ENCODE assay signal across 18 cellular contexts in genomic region chr16:74455213-74455612, GRCh38. TPM values are rescaled to one million over a fixed set of nuclear protein-coding genes. Genes with fewer than 3 reads are reported as not detected.
A peak's percentile ranks its signal among the peaks of the same experiment; 100 is the strongest.
DNase-seq lines count a peak whose midpoint lies in the region; FAIRE-seq and TF ChIP-seq lines count a peak whose summit lies in the region.
"Had no signal": no experiment of that assay in that cellular context is flagged by ENCODE, and none has a peak within 500 bp of the region (broad histone marks: within the 10 kb centered on the region; RNA-seq: fewer than 3 reads in every experiment).

No MANE protein-coding gene starts in this region.

- TF ChIP-seq CTCF in AG10803 (conservative IDR thresholded peaks at IDR 0.05; ENCODE audit: low read length): no peak
- no peak for TF ChIP-seq CTCF in endothelial cell (IDR thresholded peaks at IDR 0.05; ENCODE audit: unreplicated experiment)
- no peak for TF ChIP-seq CTCF in kidney (IDR thresholded peaks at IDR 0.05; ENCODE audit: borderline replicate concordance, extremely low read depth, insufficient read depth)

- H3K36me3 Mint-ChIP-seq in endothelial cell (ENCODE audit: low read depth, unreplicated experiment): peaks cover 44% of the 10 kb centered on the region

- no peak overlapping the region for H3K4me3 ChIP-seq in AG10803 (ENCODE audit: low read length)
- H3K4me3 ChIP-seq in kidney (ENCODE audit: low read length in 2 of 2): no peak overlapping the region
- H3K4me3 ChIP-seq: BLaER1 treated with 17β-estradiol and CSF1 and Interleukin-3, amounts not matched to agents 10 nM and 100 nM; colonic mucosa had no signal

- no peak overlapping the region for H3K27ac ChIP-seq in kidney (ENCODE audit: low read depth in 2 of 2, low read length in 2 of 2)
- H3K27ac ChIP-seq: BLaER1 treated with 17β-estradiol and CSF1 and Interleukin-3, amounts not matched to agents 10 nM and 100 nM; colonic mucosa; VCaP had no signal

- H3K9me3 ChIP-seq in kidney (ENCODE audit: control insufficient read depth in 1 of 2, low read length in 2 of 2): no peaks in the 10 kb centered on the region
- H3K9me3 ChIP-seq: BLaER1 treated with 17β-estradiol and CSF1 and Interleukin-3, amounts not matched to agents 10 nM and 100 nM; colonic mucosa had no signal

- peak; percentile 28 for DNase-seq in AG10803 (ENCODE audit: low read depth)
- DNase-seq in M059J (ENCODE audit: low read depth): peak; percentile 75
- DNase-seq in endothelial cell (ENCODE audit: low spot score): no peak
- DNase-seq in myocyte (ENCODE audit: low read depth): peak; percentile 6
- no peak for DNase-seq in cerebellar nuclear complex (lab: John Stamatoyannopoulos, UW)
- no peak for DNase-seq in kidney
- no peak for DNase-seq in NCI-H2196 (lab: John Stamatoyannopoulos, UW; ENCODE audit: unreplicated experiment)
- DNase-seq in cortex of kidney (lab: John Stamatoyannopoulos, UW): no peak
- DNase-seq: colonic mucosa, foreskin melanocyte, immature natural killer cell, midbrain, NCI-H1048, NCI-H226 had no signal

- peaks cover 2% of the 10 kb centered on the region for H3K4me1 Mint-ChIP-seq in endothelial cell (ENCODE audit: unreplicated experiment)
- H3K4me1 Mint-ChIP-seq: immature natural killer cell had no signal

- no peak for FAIRE-seq in kidney (lab: Jason Lieb, UNC)
- FAIRE-seq: GM12892 had no signal

- H3K27ac Mint-ChIP-seq in endothelial cell (ENCODE audit: unreplicated experiment): peak overlapping the region; percentile 83

- intact Hi-C loops in kidney (cut with DNase I): no loop called here

- peak overlapping the region; percentile 74 for H3K4me3 Mint-ChIP-seq in endothelial cell (ENCODE audit: unreplicated experiment)
- H3K4me3 Mint-ChIP-seq: immature natural killer cell had no signal

- H3K36me3 ChIP-seq in kidney (ENCODE audit: control insufficient read depth in 1 of 2, insufficient read depth in 2 of 2, low read length in 2 of 2): peaks cover 46 to 57% of the 10 kb centered on the region in 2 donors

- H3K4me1 ChIP-seq in kidney (ENCODE audit: control insufficient read depth in 1 of 2, insufficient read depth in 1 of 2, low read depth in 1 of 2, low read length in 2 of 2): no peaks in the 10 kb centered on the region
- H3K4me1 ChIP-seq: colonic mucosa had no signal

- H3K27me3 Mint-ChIP-seq in endothelial cell (ENCODE audit: unreplicated experiment): peaks cover 6% of the 10 kb centered on the region

- H3K9me3 Mint-ChIP-seq in endothelial cell (ENCODE audit: unreplicated experiment): no peaks in the 10 kb centered on the region
- H3K9me3 Mint-ChIP-seq: immature natural killer cell had no signal

- H3K9ac ChIP-seq in kidney (ENCODE audit: low read length in 2 of 2): no peak overlapping the region
- H3K9ac ChIP-seq: BLaER1 treated with 17β-estradiol and CSF1 and Interleukin-3, amounts not matched to agents 10 nM and 100 nM had no signal

RNA-seq across cellular contexts. Expression of gene CLEC18B, which starts 33.9 kb away (rescaled TPM):
- total RNA-seq in M059J (2014; rRNA removed; shearing (Covaris generic)): 0.44 TPM in 1 of 2 replicates, not detected in the other
- 0.26 TPM for total RNA-seq in endothelial cell (ENCODE audit: unreplicated experiment)
- total RNA-seq in myocyte: 1.2 and 1.6 TPM in 2 replicates
- polyA plus RNA-seq in myocyte (2012): 1.7 TPM
- 5.3 TPM for total RNA-seq in kidney
- polyA plus RNA-seq in kidney (ENCODE audit: insufficient read depth, low read depth, low replicate concordance): 46.1 TPM
- total RNA-seq: Daoy had no signal

Comparison
In these comparisons a context has a peak if more than half of its experiments do, and no peak if none do; other contexts are left out.
1. DNase-seq: peak in AG10803 (single experiment), M059J (single experiment) and myocyte (single experiment); none in endothelial cell (single experiment), cerebellar nuclear complex (0 of 2), kidney (single experiment), NCI-H2196 (single experiment) and cortex of kidney (single experiment).